Comparison of ENCODE assay signal across 32 cellular contexts in genomic region chr11:64294665-64295289, GRCh38. TPM values are rescaled to one million over a fixed set of nuclear protein-coding genes. Genes with fewer than 3 reads are reported as not detected.
DNase-seq lines count a peak whose midpoint lies in the region; ATAC-seq, FAIRE-seq and TF ChIP-seq lines count a peak whose summit lies in the region.
"Had no signal": no experiment of that assay in that cellular context is flagged by ENCODE, and none has a peak within 500 bp of the region (broad histone marks: within the 10 kb centered on the region; RNA-seq: fewer than 3 reads in every experiment).

No MANE protein-coding gene starts in this region.

- TF ChIP-seq CTCF in K562 (IDR thresholded peaks at IDR 0.05 in 2 of 3, conservative IDR thresholded peaks at IDR 0.05 in 1 of 3; ENCODE audit: insufficient read depth in 2 of 3, low read depth in 1 of 3, low read length in 3 of 3) (no peak), glutamatergic neuron (IDR thresholded peaks at IDR 0.05; ENCODE audit: partially characterized antibody, unreplicated experiment) (no peak), sigmoid colon (IDR thresholded peaks at IDR 0.05) (no peak)

- H3K9me3 ChIP-seq in K562 (replicated peaks; ENCODE audit: control insufficient read depth, insufficient read depth, low read depth, low read length) (no peaks in the 10 kb centered on the region), sigmoid colon (no peaks in the 10 kb centered on the region)
- H3K9me3 ChIP-seq: ascending aorta, heart left ventricle, neutrophil, prostate gland, vagina had no signal

- no peak for TF ChIP-seq RAD21 in K562 (CRISPR knock-in tag; conservative IDR thresholded peaks at IDR 0.05 in 1 of 2, IDR thresholded peaks at IDR 0.05 in 1 of 2)

- POLR2A ChIA-PET in K562 (lab: Yijun Ruan, JAX), result interaction anchor here (0.6 kb wide), 2 partner anchors 9 to 1689 kb away, joined by 3 read pairs; partner anchors contain the start of gene GPR137

- H3K27me3 ChIP-seq in K562 (ENCODE audit: control insufficient read depth in 2 of 2, insufficient read depth in 2 of 2, low read length in 2 of 2), result peaks cover 48 to 67% of the 10 kb centered on the region in 2 experiments
- H3K27me3 ChIP-seq in sigmoid colon, result peaks cover 51 to 100% (median 98%) of the 10 kb centered on the region in 3 donors

- ATAC-seq in K562 (no peak), GM19035 (IDR thresholded peaks at IDR 0.05; ENCODE audit: unreplicated experiment) (no peak)
- ATAC-seq: activated CD4-positive, CD25-positive, alpha-beta regulatory T cell treated with anti-CD3 and anti-CD28 coated beads, Interleukin-2, amount 50 U/mL, for 24 hours; activated naive CD4-positive, alpha-beta T cell treated with anti-CD3 and anti-CD28 coated beads, Interleukin-2, amount 50 U/mL, for 72 hours; activated T-helper 17 cell treated with anti-CD3 and anti-CD28 coated beads, Interleukin-2, amount 50 U/mL, for 72 hours; heart left ventricle had no signal

- no peaks in the 10 kb centered on the region for H3K79me2 ChIP-seq in K562 (ENCODE audit: control insufficient read depth, insufficient read depth, low read length)

- no peaks in the 10 kb centered on the region; the same call in 1 of the 2 replicates for H4K20me1 ChIP-seq in K562 (replicated peaks; ENCODE audit: control insufficient read depth, insufficient read depth, low read length)

- peak overlapping the region; percentile 42 for H3K4me3 Mint-ChIP-seq in glutamatergic neuron (ENCODE audit: unreplicated experiment)
- H3K4me3 Mint-ChIP-seq: activated CD4-positive, alpha-beta memory T cell treated with anti-CD3 and anti-CD28 coated beads, Interleukin-2, amount 10 ng/mL, durations not matched to agents 7 days and 5 days; activated T-helper 17 cell treated with anti-CD3 and anti-CD28 coated beads, Interleukin-2, amount 50 U/mL, for 72 hours; CD4-positive, CD25-positive, alpha-beta regulatory T cell; central memory CD8-positive, alpha-beta T cell; stimulated activated naive CD8-positive, alpha-beta T cell treated with anti-CD3 and anti-CD28 coated beads, Interleukin-15, Interleukin-2, amounts not matched to agents 100 ng/mL and 50 ng/mL, for 24 hours had no signal

- H3K9me1 ChIP-seq in K562 (ENCODE audit: control insufficient read depth, insufficient read depth, low read length), result no peaks in the 10 kb centered on the region

- intact Hi-C loops in K562 (cut with micrococcal nuclease), result no loop called here
- intact Hi-C loops in sigmoid colon (cut with DNase I), result no loop called here

- CTCF ChIA-PET in K562 (lab: Yijun Ruan, JAX; ENCODE audit: low intra/inter-chr PET ratio), result no interaction called here

- peaks cover 50% of the 10 kb centered on the region for H3K27me3 Mint-ChIP-seq in glutamatergic neuron (ENCODE audit: unreplicated experiment)

- TF ChIP-seq POLR2A in K562 (conservative IDR thresholded peaks at IDR 0.05) (no peak), sigmoid colon (IDR thresholded peaks at IDR 0.05) (no peak)

- no peak overlapping the region for H3K4me2 ChIP-seq in K562 (ENCODE audit: insufficient read depth, low read length)

- in situ Hi-C loops in K562 (cut with MboI), result no loop called here

- WGBS in K562 (ENCODE audit: insufficient coverage, low coverage, missing lambda C conversion rate), result 0% methylated on average over 3 of the region's 4 CpGs
- 53 to 70% methylated on average over 4 of the region's 4 CpGs for WGBS in sigmoid colon, 2 donors

- H3K27ac ChIP-seq in K562 (ENCODE audit: extremely low read depth, low read depth, low read length), result no peak overlapping the region
- no peak overlapping the region for H3K27ac ChIP-seq in sigmoid colon
- H3K27ac ChIP-seq: ascending aorta, heart left ventricle, neutrophil, prostate gland, RWPE1, vagina had no signal

- H3K9me3 Mint-ChIP-seq in glutamatergic neuron (ENCODE audit: unreplicated experiment), result peaks cover 8% of the 10 kb centered on the region
- H3K9me3 Mint-ChIP-seq: activated CD4-positive, alpha-beta memory T cell treated with anti-CD3 and anti-CD28 coated beads, Interleukin-2, amount 10 ng/mL, durations not matched to agents 7 days and 5 days; activated naive CD4-positive, alpha-beta T cell treated with anti-CD3 and anti-CD28 coated beads, Interleukin-2, amount 50 U/mL, for 72 hours; activated T-helper 17 cell treated with anti-CD3 and anti-CD28 coated beads, Interleukin-2, amount 50 U/mL, for 72 hours; CD4-positive, CD25-positive, alpha-beta regulatory T cell; central memory CD8-positive, alpha-beta T cell; stimulated activated naive CD8-positive, alpha-beta T cell treated with anti-CD3 and anti-CD28 coated beads, Interleukin-15, Interleukin-2, amounts not matched to agents 100 ng/mL and 50 ng/mL, for 24 hours had no signal

- peaks cover 0 to 47% of the 10 kb centered on the region in 2 experiments; a peak in 2 of 5 replicates for H3K4me1 ChIP-seq in K562 (replicated peaks in 1 of 2; ENCODE audit: control insufficient read depth in 2 of 2, insufficient read depth in 2 of 2, low read length in 2 of 2)
- H3K4me1 ChIP-seq in sigmoid colon, result peaks cover 0 to 31% (median 27%) of the 10 kb centered on the region in 4 donors

- H3K27ac Mint-ChIP-seq in glutamatergic neuron (ENCODE audit: unreplicated experiment), result no peak overlapping the region
- H3K27ac Mint-ChIP-seq: activated CD4-positive, alpha-beta memory T cell treated with anti-CD3 and anti-CD28 coated beads, Interleukin-2, amount 10 ng/mL, durations not matched to agents 7 days and 5 days; activated naive CD4-positive, alpha-beta T cell treated with anti-CD3 and anti-CD28 coated beads, Interleukin-2, amount 50 U/mL, for 72 hours; activated T-helper 17 cell treated with anti-CD3 and anti-CD28 coated beads, Interleukin-2, amount 50 U/mL, for 72 hours; stimulated activated naive CD8-positive, alpha-beta T cell treated with anti-CD3 and anti-CD28 coated beads, Interleukin-15, Interleukin-2, amounts not matched to agents 100 ng/mL and 50 ng/mL, for 24 hours had no signal

- peak overlapping the region in 1 of 2 experiments; percentile 45; a peak in 1 of 4 replicates for H3K9ac ChIP-seq in K562 (ENCODE audit: insufficient read depth in 1 of 2, low read depth in 2 of 2, low read length in 2 of 2)

- H3K4me1 Mint-ChIP-seq in glutamatergic neuron (ENCODE audit: low read depth, unreplicated experiment), result peaks cover 4% of the 10 kb centered on the region
- H3K4me1 Mint-ChIP-seq: activated T-helper 17 cell treated with anti-CD3 and anti-CD28 coated beads, Interleukin-2, amount 50 U/mL, for 72 hours had no signal

- no peak for TF ChIP-seq EP300 in K562 (IDR thresholded peaks at IDR 0.05; ENCODE audit: low read length)
- TF ChIP-seq EP300 in sigmoid colon (IDR thresholded peaks at IDR 0.05), result no peak

- H3K36me3 Mint-ChIP-seq in glutamatergic neuron (ENCODE audit: unreplicated experiment), result peaks cover 5% of the 10 kb centered on the region
- H3K36me3 Mint-ChIP-seq: CD4-positive, CD25-positive, alpha-beta regulatory T cell had no signal

- H3K4me3 ChIP-seq in K562, result no peak overlapping the region
- no peak overlapping the region for H3K4me3 ChIP-seq in sigmoid colon
- H3K4me3 ChIP-seq: ascending aorta, heart left ventricle, lung, prostate gland, skin epidermis, vagina had no signal

- FAIRE-seq in K562 (lab: Jason Lieb, UNC), result no peak
- FAIRE-seq: H54 had no signal

- DNase-seq in GM03348 (ENCODE audit: low spot score) (peak; percentile 43), K562 (ENCODE audit: extremely low read depth in 1 of 4, low spot score in 3 of 4) (no peak), glutamatergic neuron (no peak), retina (peak; percentile 78), RKO (ENCODE audit: low spot score) (no peak), sigmoid colon (no peak), SIG-M5 (lab: John Stamatoyannopoulos, UW) (no peak)
- DNase-seq: activated CD4-positive, alpha-beta memory T cell treated with anti-CD3 and anti-CD28 coated beads, Interleukin-2, amount 10 ng/mL, durations not matched to agents 7 days and 5 days; CD4-positive, CD25-positive, alpha-beta regulatory T cell; effector CD8-positive, alpha-beta T cell; EL; NCI-H1417 treated with DMSO at 0.1 percent for 48 hours; NCI-H446; NCI-H82 had no signal

- no TSS peak for BruUV-seq in K562 (replicated peaks; lab: Mats Ljungman, UMichigan)

- H3K36me3 ChIP-seq in K562 (ENCODE audit: control insufficient read depth, insufficient read depth, low read length) (no peaks in the 10 kb centered on the region), sigmoid colon (no peaks in the 10 kb centered on the region)
- H3K36me3 ChIP-seq: ascending aorta, heart left ventricle, neutrophil, prostate gland, vagina had no signal

- H2AFZ ChIP-seq in K562 (ENCODE audit: low read depth, low read length), result no peak overlapping the region

RNA-seq across cellular contexts. Expression of gene KCNK4, which starts 3.7 kb away (rescaled TPM):
- 0.37 and 0.74 TPM in 2 replicates for total RNA-seq in K562 (2011; cell fraction: chromatin; rRNA removed; ENCODE audit: low replicate concordance)
- total RNA-seq in K562 (2011; cell fraction: nucleolus; rRNA removed), result 0.17 and 0.26 TPM in 2 replicates
- total RNA-seq in K562 (2011; cell fraction: nucleoplasm; rRNA removed), result 0.44 TPM in 1 of 2 replicates, not detected in the other
- total RNA-seq in K562 (2014; rRNA removed), result not detected in 2 replicates
- not detected in 2 replicates for total RNA-seq in K562 (2014; rRNA removed; fragmentation: Illumina TruSeq; extraction: Trizol)
- not detected in 2 replicates for total RNA-seq in K562 (2015; rRNA removed; fragmentation: Illumina TruSeq; extraction: Trizol)
- total RNA-seq in K562 (2021), result not detected in 2 replicates
- polyA plus RNA-seq in K562 (2011; rRNA removed), result not detected in 2 replicates
- polyA plus RNA-seq in K562 (2011; cell fraction: cytosol; rRNA removed), result not detected in 2 replicates
- polyA plus RNA-seq in K562 (2011; cell fraction: nucleus; rRNA removed), result 0.13 and 0.14 TPM in 2 replicates
- 0.05 TPM in 1 of 2 replicates, not detected in the other for polyA plus RNA-seq in K562 (2012)
- not detected in 2 replicates for polyA plus RNA-seq in K562 (2014; fragmentation: Illumina TruSeq; extraction: Trizol)
- not detected for polyA plus RNA-seq in K562 (2014; fragmentation: Nextera tagmentation; extraction: Ambion mirVana)
- polyA plus RNA-seq in K562 (2014; rRNA removed), result not detected in 2 replicates
- polyA minus RNA-seq in K562 (2011; rRNA and poly(A)+ RNA removed), result not detected in 2 replicates
- not detected in 2 replicates for polyA minus RNA-seq in K562 (2011; cell fraction: cytosol; rRNA and poly(A)+ RNA removed)
- not detected in 2 replicates for polyA minus RNA-seq in K562 (2011; cell fraction: nucleus; rRNA and poly(A)+ RNA removed)
- total RNA-seq in glutamatergic neuron (ENCODE audit: unreplicated experiment), result 0.47 TPM
- total RNA-seq in sigmoid colon, result under 1 TPM in 1 of 4 donors, not detected in 3; 0.71 TPM
- not detected for polyA plus RNA-seq in sigmoid colon
- total RNA-seq: activated T-helper 17 cell treated with anti-CD3 and anti-CD28 coated beads, Interleukin-2, amount 50 U/mL, for 72 hours; ascending aorta; CD4-positive, CD25-positive, alpha-beta regulatory T cell; epithelial cell of proximal tubule; heart left ventricle; lung; prostate gland had no signal
- polyA plus RNA-seq: CD4-positive, CD25-positive, alpha-beta regulatory T cell; heart left ventricle; thymus had no signal

RNA-seq across cellular contexts. Expression of gene CATSPERZ, which starts 5.4 kb away (rescaled TPM):
- 3.6 TPM in 1 of 2 replicates, not detected in the other for total RNA-seq in K562 (2011; cell fraction: chromatin; rRNA removed; ENCODE audit: low replicate concordance)
- total RNA-seq in K562 (2011; cell fraction: nucleolus; rRNA removed), result 1.5 and 2.8 TPM in 2 replicates
- total RNA-seq in K562 (2011; cell fraction: nucleoplasm; rRNA removed), result 0.59 and 0.99 TPM in 2 replicates
- total RNA-seq in K562 (2014; rRNA removed), result 8.5 TPM in 2 replicates
- total RNA-seq in K562 (2014; rRNA removed; fragmentation: Illumina TruSeq; extraction: Trizol), result 1.2 and 1.6 TPM in 2 replicates
- 3.8 and 4.1 TPM in 2 replicates for total RNA-seq in K562 (2015; rRNA removed; fragmentation: Illumina TruSeq; extraction: Trizol)
- 5.1 and 5.4 TPM in 2 replicates for total RNA-seq in K562 (2021)
- 0.86 and 1.2 TPM in 2 replicates for polyA plus RNA-seq in K562 (2011; rRNA removed)
- polyA plus RNA-seq in K562 (2011; cell fraction: cytosol; rRNA removed), result 2.9 and 3.2 TPM in 2 replicates
- polyA plus RNA-seq in K562 (2011; cell fraction: nucleus; rRNA removed), result 1.5 and 2.0 TPM in 2 replicates
- polyA plus RNA-seq in K562 (2012), result 4.4 and 4.7 TPM in 2 replicates
- polyA plus RNA-seq in K562 (2014; fragmentation: Illumina TruSeq; extraction: Trizol), result 3.5 and 4.3 TPM in 2 replicates
- polyA plus RNA-seq in K562 (2014; fragmentation: Nextera tagmentation; extraction: Ambion mirVana), result 1 to 10 TPM; 1.3 to 2.2 TPM
- 5.3 and 8.3 TPM in 2 replicates for polyA plus RNA-seq in K562 (2014; rRNA removed)
- polyA minus RNA-seq in K562 (2011; rRNA and poly(A)+ RNA removed), result 0.32 TPM in 1 of 2 replicates, not detected in the other
- polyA minus RNA-seq in K562 (2011; cell fraction: cytosol; rRNA and poly(A)+ RNA removed), result not detected in 2 replicates
- not detected in 2 replicates for polyA minus RNA-seq in K562 (2011; cell fraction: nucleus; rRNA and poly(A)+ RNA removed)
- not detected for total RNA-seq in glutamatergic neuron (ENCODE audit: unreplicated experiment)
- total RNA-seq in sigmoid colon, result not detected
- 1 to 10 TPM in 2 of 3 donors, not detected in 1; 1.1 to 1.4 TPM for polyA plus RNA-seq in sigmoid colon
- total RNA-seq: activated CD4-positive, alpha-beta memory T cell treated with anti-CD3 and anti-CD28 coated beads, Interleukin-2, amount 10 ng/mL, durations not matched to agents 7 days and 5 days; activated T-helper 17 cell treated with anti-CD3 and anti-CD28 coated beads, Interleukin-2, amount 50 U/mL, for 72 hours; ascending aorta; CD4-positive, CD25-positive, alpha-beta regulatory T cell; epithelial cell of proximal tubule; heart left ventricle; T-helper 1 cell treated with Interleukin-12 subunit alpha and Interleukin-12 subunit beta and Interleukin-4 antibody, amounts not matched to agents 30 ng/mL and 1 ng/mL, for 36 hours; vagina had no signal
- polyA plus RNA-seq: CD4-positive, CD25-positive, alpha-beta regulatory T cell; heart left ventricle had no signal

RNA-seq across cellular contexts. Expression of gene GPR137, which starts 9.1 kb away (rescaled TPM):
- total RNA-seq in K562 (2011; cell fraction: chromatin; rRNA removed; ENCODE audit: low replicate concordance), result 17.4 and 66.7 TPM in 2 replicates
- 37.2 and 39.7 TPM in 2 replicates for total RNA-seq in K562 (2011; cell fraction: nucleolus; rRNA removed)
- total RNA-seq in K562 (2011; cell fraction: nucleoplasm; rRNA removed), result 27.5 and 29.7 TPM in 2 replicates
- total RNA-seq in K562 (2014; rRNA removed) (10.7 and 14.8 TPM in 2 replicates), K562 (2014; rRNA removed; fragmentation: Illumina TruSeq; extraction: Trizol) (2.9 and 4.1 TPM in 2 replicates), K562 (2015; rRNA removed; fragmentation: Illumina TruSeq; extraction: Trizol) (10.9 and 11.9 TPM in 2 replicates), K562 (2021) (26.7 and 30.1 TPM in 2 replicates), glutamatergic neuron (ENCODE audit: unreplicated experiment) (52.5 TPM), sigmoid colon (10 to 100 TPM; 12.2 to 21.0 (median 13.6) TPM)
- polyA plus RNA-seq in K562 (2011; rRNA removed) (6.0 and 11.3 TPM in 2 replicates), K562 (2014; fragmentation: Illumina TruSeq; extraction: Trizol) (13.2 and 16.9 TPM in 2 replicates), K562 (2014; fragmentation: Nextera tagmentation; extraction: Ambion mirVana) (under 1 TPM; 0.32 to 0.52 TPM), K562 (2014; rRNA removed) (18.2 and 18.9 TPM in 2 replicates), sigmoid colon (10 to 100 TPM; 17.4 to 35.0 (median 18.0) TPM)
- polyA plus RNA-seq in K562 (2011; cell fraction: cytosol; rRNA removed), result 11.8 and 23.6 TPM in 2 replicates
- polyA plus RNA-seq in K562 (2011; cell fraction: nucleus; rRNA removed), result 58.9 and 94.9 TPM in 2 replicates
- 25.3 and 28.5 TPM in 2 replicates for polyA plus RNA-seq in K562 (2012)
- 2.8 and 3.4 TPM in 2 replicates for polyA minus RNA-seq in K562 (2011; rRNA and poly(A)+ RNA removed)
- 10.0 and 10.6 TPM in 2 replicates for polyA minus RNA-seq in K562 (2011; cell fraction: cytosol; rRNA and poly(A)+ RNA removed)
- polyA minus RNA-seq in K562 (2011; cell fraction: nucleus; rRNA and poly(A)+ RNA removed), result 12.3 and 14.0 TPM in 2 replicates

RNA-seq across cellular contexts. Expression of gene BAD, which starts 10.3 kb away (rescaled TPM):
- total RNA-seq in K562 (2011; cell fraction: chromatin; rRNA removed; ENCODE audit: low replicate concordance), result 2.4 and 7.5 TPM in 2 replicates
- total RNA-seq in K562 (2011; cell fraction: nucleolus; rRNA removed), result 7.5 and 12.9 TPM in 2 replicates
- total RNA-seq in K562 (2011; cell fraction: nucleoplasm; rRNA removed), result 4.4 and 4.8 TPM in 2 replicates
- total RNA-seq in K562 (2014; rRNA removed) (45.6 and 58.5 TPM in 2 replicates), K562 (2014; rRNA removed; fragmentation: Illumina TruSeq; extraction: Trizol) (2.9 and 4.1 TPM in 2 replicates), K562 (2015; rRNA removed; fragmentation: Illumina TruSeq; extraction: Trizol) (18.8 and 23.8 TPM in 2 replicates), K562 (2021) (25.2 and 27.1 TPM in 2 replicates), glutamatergic neuron (ENCODE audit: unreplicated experiment) (47.0 TPM), sigmoid colon (100 to 1,000 TPM in 3 of 4 donors, 10 to 100 TPM in 1; 95.3 to 143 (median 121) TPM)
- polyA plus RNA-seq in K562 (2011; rRNA removed) (11.8 and 21.1 TPM in 2 replicates), K562 (2014; fragmentation: Illumina TruSeq; extraction: Trizol) (4.7 and 12.8 TPM in 2 replicates), K562 (2014; fragmentation: Nextera tagmentation; extraction: Ambion mirVana) (1 to 10 TPM in 1 of 2 experiments, under 1 TPM in 1; 0.61 to 4.0 TPM), K562 (2014; rRNA removed) (34.3 and 43.0 TPM in 2 replicates), sigmoid colon (100 to 1,000 TPM; 105 to 264 (median 244) TPM)
- 21.0 and 30.7 TPM in 2 replicates for polyA plus RNA-seq in K562 (2011; cell fraction: cytosol; rRNA removed)
- 8.6 and 11.1 TPM in 2 replicates for polyA plus RNA-seq in K562 (2011; cell fraction: nucleus; rRNA removed)
- polyA plus RNA-seq in K562 (2012), result 23.1 and 33.4 TPM in 2 replicates
- polyA minus RNA-seq in K562 (2011; rRNA and poly(A)+ RNA removed), result 1.2 and 2.6 TPM in 2 replicates
- polyA minus RNA-seq in K562 (2011; cell fraction: cytosol; rRNA and poly(A)+ RNA removed), result 6.3 and 7.1 TPM in 2 replicates
- polyA minus RNA-seq in K562 (2011; cell fraction: nucleus; rRNA and poly(A)+ RNA removed), result 4.2 and 7.6 TPM in 2 replicates

RNA-seq across cellular contexts. Expression of gene ESRRA, which starts 10.5 kb away (rescaled TPM):
- total RNA-seq in K562 (2011; cell fraction: chromatin; rRNA removed; ENCODE audit: low replicate concordance), result 59.5 and 126 TPM in 2 replicates
- total RNA-seq in K562 (2011; cell fraction: nucleolus; rRNA removed), result 77.2 and 79.9 TPM in 2 replicates
- total RNA-seq in K562 (2011; cell fraction: nucleoplasm; rRNA removed), result 58.7 and 66.9 TPM in 2 replicates
- 89.2 and 89.7 TPM in 2 replicates for total RNA-seq in K562 (2014; rRNA removed)
- 13.8 and 17.3 TPM in 2 replicates for total RNA-seq in K562 (2014; rRNA removed; fragmentation: Illumina TruSeq; extraction: Trizol)
- total RNA-seq in K562 (2015; rRNA removed; fragmentation: Illumina TruSeq; extraction: Trizol), result 30.3 and 31.4 TPM in 2 replicates
- 76.5 and 84.1 TPM in 2 replicates for total RNA-seq in K562 (2021)
- 23.7 and 35.6 TPM in 2 replicates for polyA plus RNA-seq in K562 (2011; rRNA removed)
- 35.4 and 60.9 TPM in 2 replicates for polyA plus RNA-seq in K562 (2011; cell fraction: cytosol; rRNA removed)
- polyA plus RNA-seq in K562 (2011; cell fraction: nucleus; rRNA removed), result 37.9 and 54.0 TPM in 2 replicates
- 31.8 and 58.2 TPM in 2 replicates for polyA plus RNA-seq in K562 (2012)
- polyA plus RNA-seq in K562 (2014; fragmentation: Illumina TruSeq; extraction: Trizol), result 15.3 and 27.6 TPM in 2 replicates
- polyA plus RNA-seq in K562 (2014; fragmentation: Nextera tagmentation; extraction: Ambion mirVana), result 1 to 10 TPM in 1 of 2 experiments, under 1 TPM in 1; 0.27 to 1.0 TPM
- polyA plus RNA-seq in K562 (2014; rRNA removed), result 69.0 and 75.5 TPM in 2 replicates
- polyA minus RNA-seq in K562 (2011; rRNA and poly(A)+ RNA removed), result 12.5 and 13.5 TPM in 2 replicates
- polyA minus RNA-seq in K562 (2011; cell fraction: cytosol; rRNA and poly(A)+ RNA removed), result 20.4 and 30.5 TPM in 2 replicates
- polyA minus RNA-seq in K562 (2011; cell fraction: nucleus; rRNA and poly(A)+ RNA removed), result 20.6 and 21.5 TPM in 2 replicates
- 69.9 TPM for total RNA-seq in glutamatergic neuron (ENCODE audit: unreplicated experiment)
- 10 to 100 TPM; 39.9 to 48.7 (median 45.3) TPM for total RNA-seq in sigmoid colon
- polyA plus RNA-seq in sigmoid colon, result 100 to 1,000 TPM; 151 to 244 (median 219) TPM

Comparison
In these comparisons a context has a peak if more than half of its experiments do, and no peak if none do; other contexts are left out.
1. DNase-seq: peak in GM03348 (single experiment) and retina (single experiment); none in K562 (0 of 4), glutamatergic neuron (single experiment), RKO (single experiment), sigmoid colon (single experiment) and SIG-M5 (single experiment).